ENCODE assay signal across 10 cellular contexts in the genomic region with DNA sequence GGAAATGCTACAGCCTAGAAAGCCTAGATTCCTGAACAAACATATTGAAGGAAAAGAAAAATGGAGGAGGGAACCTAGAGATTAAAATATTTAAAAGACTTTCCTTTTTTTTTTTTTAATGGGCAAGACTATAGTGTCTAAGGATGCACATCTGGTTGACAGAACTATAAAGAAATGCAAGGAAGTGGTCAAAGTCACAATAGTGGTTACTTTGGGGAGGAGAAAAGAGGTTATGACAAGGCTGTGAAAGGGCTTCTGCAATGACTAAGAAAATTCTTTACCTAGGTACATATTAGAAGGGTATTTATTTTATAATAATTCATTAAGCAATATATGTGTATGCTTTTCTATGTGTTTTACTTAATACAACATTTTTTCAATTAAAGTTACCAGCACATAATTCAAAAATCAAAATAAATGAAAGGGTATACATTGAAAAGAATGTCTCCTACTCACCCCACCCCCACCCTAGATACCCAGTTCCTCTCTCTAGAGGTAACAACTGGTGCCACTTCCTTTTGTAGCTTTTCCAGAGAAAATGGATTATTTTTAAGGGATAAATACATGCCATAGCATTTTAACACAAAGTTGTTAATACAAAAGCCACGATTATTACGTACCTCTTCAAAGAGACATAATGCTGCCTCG.
DNase-seq lines count a peak whose midpoint lies in the region; ATAC-seq and TF ChIP-seq lines count a peak whose summit lies in the region.
"Had no signal": no experiment of that assay in that cellular context is flagged by ENCODE, and none has a peak within 500 bp of the region (broad histone marks: within the 10 kb centered on the region; RNA-seq: fewer than 3 reads in every experiment).

No MANE protein-coding gene starts in this region.

- POLR2A ChIA-PET in CD4-positive, alpha-beta T cell (lab: Charles Lee): interaction anchor here (1.9 kb wide), 1 partner anchor 44 kb away, joined by 4 read pairs; no protein-coding TSS in a partner anchor

- H3K9me3 ChIP-seq in CD4-positive, alpha-beta T cell (ENCODE audit: control insufficient read depth, low read length): no peaks in the 10 kb centered on the region

- no peak overlapping the region for H3K27ac ChIP-seq in CD4-positive, alpha-beta T cell (ENCODE audit: low read depth, low read length)

- no peaks in the 10 kb centered on the region for H3K9me3 Mint-ChIP-seq in CD4-positive, alpha-beta T cell

- no peak overlapping the region for H3K27ac Mint-ChIP-seq in CD4-positive, alpha-beta T cell

- CTCF ChIA-PET in CD4-positive, alpha-beta T cell (lab: Charles Lee): interaction anchor here (1.0 kb wide), 1 partner anchor 11 kb away, joined by 3 read pairs; no protein-coding TSS in a partner anchor

- H3K4me3 ChIP-seq in fibroblast of mammary gland (ENCODE audit: control insufficient read depth, low read depth, low read length): no peak overlapping the region

- TF ChIP-seq CTCF in CD4-positive, alpha-beta T cell (IDR thresholded peaks at IDR 0.05): no peak
- no peak for TF ChIP-seq CTCF in fibroblast of mammary gland (conservative IDR thresholded peaks at IDR 0.05; ENCODE audit: control insufficient read depth, insufficient read depth, low read depth, low read length)

- H3K27me3 Mint-ChIP-seq in CD4-positive, alpha-beta T cell: no peaks in the 10 kb centered on the region

- H3K36me3 Mint-ChIP-seq in CD4-positive, alpha-beta T cell (ENCODE audit: low read depth): peaks cover 79% of the 10 kb centered on the region

- intact Hi-C loops in CD4-positive, alpha-beta T cell (cut with DNase I, micrococcal nuclease): loop anchor here in 1 of 2 experiments (5.0 kb wide), 2 partner anchors 44 to 64 kb away; no protein-coding TSS in a partner anchor

- H3K27me3 ChIP-seq in CD4-positive, alpha-beta T cell (ENCODE audit: control insufficient read depth, insufficient read depth, low read length): no peaks in the 10 kb centered on the region

- DNase-seq in CD4-positive, alpha-beta T cell: no peak
- DNase-seq in MV-4-11 (lab: John Stamatoyannopoulos, UW): peak; percentile 58
- DNase-seq in fibroblast of mammary gland (ENCODE audit: low read depth): peak; percentile 55
- DNase-seq in activated effector memory CD4-positive, alpha-beta T cell treated with Interleukin-2 at 50 U/mL for 16 hours: no peak
- no peak for DNase-seq in stimulated activated naive CD4-positive, alpha-beta T cell (lab: John Stamatoyannopoulos, UW)
- DNase-seq: effector memory CD4-positive, alpha-beta T cell; right cardiac atrium had no signal

- H3K4me3 Mint-ChIP-seq in CD4-positive, alpha-beta T cell: no peak overlapping the region

- peak; percentile 58 for ATAC-seq in CD4-positive, alpha-beta T cell (ENCODE audit: poor library complexity)
- peak; percentile 51 for ATAC-seq in GM18909 (IDR thresholded peaks at IDR 0.05; ENCODE audit: poor library complexity, unreplicated experiment)
- ATAC-seq in HG02763 (IDR thresholded peaks at IDR 0.05; ENCODE audit: unreplicated experiment): no peak
- ATAC-seq in GM18873 (IDR thresholded peaks at IDR 0.05; ENCODE audit: low FRiP score, unreplicated experiment): no peak
- ATAC-seq: right cardiac atrium had no signal

- peaks cover 79% of the 10 kb centered on the region for H3K4me1 Mint-ChIP-seq in CD4-positive, alpha-beta T cell (ENCODE audit: low read depth)

Comparison
In these comparisons a context has a peak if more than half of its experiments do, and no peak if none do; other contexts are left out.
1. ATAC-seq: peak in CD4-positive, alpha-beta T cell (single experiment) and GM18909 (single experiment); none in HG02763 (single experiment) and GM18873 (single experiment).
2. DNase-seq: peak in MV-4-11 (single experiment) and fibroblast of mammary gland (single experiment); none in CD4-positive, alpha-beta T cell (0 of 10), activated effector memory CD4-positive, alpha-beta T cell treated with Interleukin-2 at 50 U/mL for 16 hours (single experiment) and stimulated activated naive CD4-positive, alpha-beta T cell (0 of 6).